ENCODE assay signal across 1 cellular context in the genomic region with DNA sequence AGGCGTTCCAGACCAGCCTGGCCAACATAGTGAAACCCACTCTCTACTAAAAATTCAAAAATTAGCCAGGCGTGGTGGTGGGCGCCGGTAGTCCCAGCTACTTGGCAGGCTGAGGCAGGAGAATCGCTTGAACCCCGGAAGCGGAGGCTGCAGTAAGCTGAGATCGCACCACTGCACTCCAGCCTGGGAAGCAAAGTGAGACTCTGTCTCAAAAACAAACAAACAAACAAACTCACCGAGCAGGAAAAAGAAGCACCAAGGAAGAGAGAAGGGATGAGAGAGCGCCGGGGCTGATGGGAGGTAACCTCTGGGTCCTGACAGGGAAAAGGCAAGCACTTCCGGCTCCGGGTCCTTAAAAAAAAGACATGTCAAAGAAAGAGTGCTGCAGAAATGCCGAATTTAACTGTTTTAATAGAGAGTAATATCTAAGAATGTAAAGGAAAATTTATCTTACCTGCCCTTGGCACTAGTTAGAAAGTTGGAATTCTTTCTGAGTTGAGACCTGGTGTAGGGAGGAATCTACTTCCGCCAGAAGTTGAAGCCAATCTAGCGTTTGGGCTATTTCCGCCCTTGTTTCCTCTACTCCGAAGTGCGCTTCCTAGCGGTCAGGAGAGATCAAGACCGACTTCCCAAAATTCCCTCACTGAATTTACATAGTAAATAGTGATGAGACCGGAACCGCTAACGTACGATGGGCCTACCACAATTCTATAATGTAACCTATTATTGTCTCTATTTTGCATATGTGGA.
TF ChIP-seq lines count a peak whose summit lies in the region.

No MANE protein-coding gene starts in this region.

TF ChIP-seq in SK-N-SH, 30 proteins besides CTCF, POLR2A, EP300 and RAD21 (continued from another document):
- TF ChIP-seq, protein P1, sequence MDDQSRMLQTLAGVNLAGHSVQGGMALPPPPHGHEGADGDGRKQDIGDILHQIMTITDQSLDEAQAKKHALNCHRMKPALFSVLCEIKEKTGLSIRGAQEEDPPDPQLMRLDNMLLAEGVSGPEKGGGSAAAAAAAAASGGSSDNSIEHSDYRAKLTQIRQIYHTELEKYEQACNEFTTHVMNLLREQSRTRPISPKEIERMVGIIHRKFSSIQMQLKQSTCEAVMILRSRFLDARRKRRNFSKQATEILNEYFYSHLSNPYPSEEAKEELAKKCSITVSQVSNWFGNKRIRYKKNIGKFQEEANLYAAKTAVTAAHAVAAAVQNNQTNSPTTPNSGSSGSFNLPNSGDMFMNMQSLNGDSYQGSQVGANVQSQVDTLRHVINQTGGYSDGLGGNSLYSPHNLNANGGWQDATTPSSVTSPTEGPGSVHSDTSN (IDR thresholded peaks at IDR 0.05), result no peak
- TF ChIP-seq EZH2phosphoT487 (IDR thresholded peaks at IDR 0.05; ENCODE audit: borderline replicate concordance, low read depth), result no peak
- TF ChIP-seq NFIC (IDR thresholded peaks at IDR 0.05; ENCODE audit: borderline replicate concordance), result no peak
- TF ChIP-seq TCF12 (IDR thresholded peaks at IDR 0.05), result no peak
- TF ChIP-seq FOXJ3 (CRISPR knock-in tag; IDR thresholded peaks at IDR 0.05), result no peak
- TF ChIP-seq, protein P2, sequence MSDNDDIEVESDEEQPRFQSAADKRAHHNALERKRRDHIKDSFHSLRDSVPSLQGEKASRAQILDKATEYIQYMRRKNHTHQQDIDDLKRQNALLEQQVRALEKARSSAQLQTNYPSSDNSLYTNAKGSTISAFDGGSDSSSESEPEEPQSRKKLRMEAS (IDR thresholded peaks at IDR 0.05; ENCODE audit: low read depth), result peak; percentile 34
- peak; percentile 23; the same call in 1 of the 2 replicates for TF ChIP-seq RFX5 (IDR thresholded peaks at IDR 0.05; ENCODE audit: low read length)
- no peak for TF ChIP-seq USF2 (IDR thresholded peaks at IDR 0.05; ENCODE audit: borderline replicate concordance, low read depth, low read length)
- no peak for TF ChIP-seq TAF1 (IDR thresholded peaks at IDR 0.05; ENCODE audit: borderline replicate concordance, low read depth, low read length)
- TF ChIP-seq GABPA (IDR thresholded peaks at IDR 0.05; ENCODE audit: low read depth), result peak; percentile 90
- TF ChIP-seq NRF1 (IDR thresholded peaks at IDR 0.05; ENCODE audit: low read depth, low read length), result no peak
